Comparison of ENCODE assay signal across 14 cellular contexts in genomic region chr1:91564888-91565700, GRCh38.
DNase-seq lines count a peak whose midpoint lies in the region; ATAC-seq, FAIRE-seq and TF ChIP-seq lines count a peak whose summit lies in the region.
"Had no signal": no experiment of that assay in that cellular context is flagged by ENCODE, and none has a peak within 500 bp of the region (broad histone marks: within the 10 kb centered on the region; RNA-seq: fewer than 3 reads in every experiment).

No MANE protein-coding gene starts in this region.

- H3K23ac ChIP-seq in mesendoderm (ENCODE audit: low read length): no peak overlapping the region

- H3K4ac ChIP-seq in mesendoderm (ENCODE audit: low read depth, low read length): no peak overlapping the region

- intact Hi-C loops in aorta (cut with DNase I): no loop called here

- H3K27ac ChIP-seq in HUES48 (ENCODE audit: low read depth, low read length) (peak overlapping the region; percentile 81), ectodermal cell (ENCODE audit: insufficient read depth, low read depth, low read length, poor library complexity, severe bottlenecking) (peak overlapping the region; percentile 94), keratinocyte (ENCODE audit: control insufficient read depth, insufficient read depth, low read length) (no peak overlapping the region), thymus (ENCODE audit: low read depth) (peak overlapping the region; percentile 25), aorta (ENCODE audit: low read depth in 1 of 2, low read length in 2 of 2) (no peak overlapping the region), mesendoderm (ENCODE audit: low read depth, low read length) (no peak overlapping the region)

- TF ChIP-seq CTCF in keratinocyte (optimal IDR thresholded peaks at IDR 0.05 in 1 of 3, IDR thresholded peaks at IDR 0.05 in 1 of 3, conservative IDR thresholded peaks at IDR 0.05 in 1 of 3; ENCODE audit: extremely low read depth in 1 of 3, insufficient read depth in 2 of 3, low read length in 3 of 3): no peak

- no peak overlapping the region for H4K5ac ChIP-seq in mesendoderm (ENCODE audit: low read length)

- no peak overlapping the region for H3K18ac ChIP-seq in mesendoderm (ENCODE audit: low read length)

- dilution Hi-C loops in keratinocyte (cut with MboI; ENCODE audit: extremely low pct_ligation_motif_present, low sequenced_read_pairs): no loop called here

- H4K20me1 ChIP-seq in keratinocyte (ENCODE audit: control insufficient read depth, extremely low read depth, insufficient read depth, low read length): no peaks in the 10 kb centered on the region

- H3K4me2 ChIP-seq in keratinocyte (ENCODE audit: control insufficient read depth, extremely low read depth, insufficient read depth, low read depth, low read length) (no peak overlapping the region), mesendoderm (ENCODE audit: low read length) (no peak overlapping the region)

- peak; percentile 87 for FAIRE-seq in keratinocyte (lab: Jason Lieb, UNC)
- no peak for FAIRE-seq in GM12891 (lab: Jason Lieb, UNC)
- FAIRE-seq: D721Med, GM12878, TTC549 had no signal

- TF ChIP-seq POLR2A in GM12891 (IDR thresholded peaks at IDR 0.05; ENCODE audit: low read depth, low read length): no peak

- H3K4me1 ChIP-seq in HUES48 (ENCODE audit: control insufficient read depth, insufficient read depth, low read length): peaks cover 5% of the 10 kb centered on the region
- H3K4me1 ChIP-seq in ectodermal cell (ENCODE audit: control insufficient read depth, insufficient read depth, low read length): peaks cover 19% of the 10 kb centered on the region
- H3K4me1 ChIP-seq in keratinocyte (ENCODE audit: control insufficient read depth, extremely low read depth, insufficient read depth, low read length): peaks cover 23% of the 10 kb centered on the region
- no peaks in the 10 kb centered on the region for H3K4me1 ChIP-seq in thymus (ENCODE audit: control insufficient read depth, insufficient read depth, low read length)
- H3K4me1 ChIP-seq in aorta (ENCODE audit: control insufficient read depth in 1 of 2, insufficient read depth in 2 of 2, low read length in 2 of 2): no peaks in the 10 kb centered on the region
- no peaks in the 10 kb centered on the region for H3K4me1 ChIP-seq in mesendoderm (ENCODE audit: control insufficient read depth, low read depth, low read length)

- H3K9me3 ChIP-seq in HUES48 (ENCODE audit: control insufficient read depth, insufficient read depth, low read length) (peaks cover 7% of the 10 kb centered on the region), ectodermal cell (ENCODE audit: control insufficient read depth, low read length) (peaks cover 2% of the 10 kb centered on the region), keratinocyte (ENCODE audit: control insufficient read depth, low read depth, low read length) (no peaks in the 10 kb centered on the region), thymus (ENCODE audit: control insufficient read depth) (no peaks in the 10 kb centered on the region), aorta (ENCODE audit: control insufficient read depth, low read length) (no peaks in the 10 kb centered on the region)
- H3K9me3 ChIP-seq: MG63 had no signal

- H3K56ac ChIP-seq in mesendoderm (ENCODE audit: low read length): no peak overlapping the region

- peak; percentile 65 for DNase-seq in keratinocyte (ENCODE audit: low read depth, low spot score)
- DNase-seq in GM12891 (ENCODE audit: insufficient read length, low spot score): no peak
- DNase-seq in aorta: no peak
- DNase-seq in mesendoderm: no peak
- DNase-seq: activated CD8-positive, alpha-beta memory T cell treated with anti-CD3 and anti-CD28 coated beads, Interleukin-2, amount 50 U/mL, for 48 hours; islet precursor cell; MG63; occipital lobe had no signal

- H3K36me3 ChIP-seq in HUES48 (ENCODE audit: control insufficient read depth, insufficient read depth, low read length): no peaks in the 10 kb centered on the region
- peaks cover 4% of the 10 kb centered on the region for H3K36me3 ChIP-seq in ectodermal cell (ENCODE audit: control insufficient read depth, insufficient read depth, low read length)
- no peaks in the 10 kb centered on the region for H3K36me3 ChIP-seq in keratinocyte (ENCODE audit: control insufficient read depth in 2 of 2, extremely low read depth in 1 of 2, insufficient read depth in 2 of 2, low read length in 2 of 2)
- no peaks in the 10 kb centered on the region for H3K36me3 ChIP-seq in thymus (ENCODE audit: control insufficient read depth, insufficient read depth)
- no peaks in the 10 kb centered on the region for H3K36me3 ChIP-seq in aorta (ENCODE audit: control insufficient read depth in 1 of 2, insufficient read depth in 2 of 2, low read length in 1 of 2)
- no peaks in the 10 kb centered on the region for H3K36me3 ChIP-seq in mesendoderm (ENCODE audit: control insufficient read depth, insufficient read depth, low read length)
- H3K36me3 ChIP-seq: MG63 had no signal

- H3K79me2 ChIP-seq in keratinocyte (ENCODE audit: control insufficient read depth, insufficient read depth, low read length) (no peaks in the 10 kb centered on the region), mesendoderm (ENCODE audit: control insufficient read depth, insufficient read depth, low read length) (no peaks in the 10 kb centered on the region)

- peak overlapping the region; percentile 47 for H2AFZ ChIP-seq in keratinocyte (ENCODE audit: control insufficient read depth, low read length)

- ATAC-seq in aorta (ENCODE audit: low FRiP score): no peak
- ATAC-seq: GM12878 had no signal

- no peak overlapping the region for H4K8ac ChIP-seq in mesendoderm (ENCODE audit: low read depth, low read length)

- H3K27me3 ChIP-seq in HUES48 (ENCODE audit: control insufficient read depth, insufficient read depth, low read length) (no peaks in the 10 kb centered on the region), ectodermal cell (ENCODE audit: control insufficient read depth, insufficient read depth, low read length, poor library complexity, severe bottlenecking) (no peaks in the 10 kb centered on the region), keratinocyte (ENCODE audit: control insufficient read depth, extremely low read depth, insufficient read depth, low read length) (no peaks in the 10 kb centered on the region), thymus (ENCODE audit: control insufficient read depth, insufficient read depth) (no peaks in the 10 kb centered on the region), aorta (ENCODE audit: control insufficient read depth in 1 of 2, insufficient read depth in 2 of 2, low read length in 1 of 2) (no peaks in the 10 kb centered on the region), mesendoderm (ENCODE audit: insufficient read depth, low read length, poor library complexity) (no peaks in the 10 kb centered on the region)
- H3K27me3 ChIP-seq: MG63 had no signal

- WGBS in ectodermal cell, 2 experiments: 23 to 38% methylated on average over 6 of the region's 6 CpGs
- 78% methylated on average over 6 of the region's 6 CpGs for WGBS in thymus
- 82 to 87% methylated on average over 6 of the region's 6 CpGs for WGBS in aorta, 2 donors
- WGBS in mesendoderm (ENCODE audit: extremely low coverage, insufficient coverage, low lambda C conversion rate): no CpG with 5 or more reads among the region's 6 CpGs

- H3K4me3 ChIP-seq in HUES48 (ENCODE audit: low read depth, low read length) (no peak overlapping the region), ectodermal cell (ENCODE audit: insufficient read depth, low read depth, low read length) (no peak overlapping the region), keratinocyte (ENCODE audit: control insufficient read depth in 2 of 3, extremely low read depth in 1 of 3, insufficient read depth in 2 of 3, low read depth in 1 of 3, low read length in 3 of 3) (no peak overlapping the region), thymus (ENCODE audit: low read length) (no peak overlapping the region), aorta (ENCODE audit: low read length in 2 of 2) (no peak overlapping the region), mesendoderm (ENCODE audit: low read length) (no peak overlapping the region)
- H3K4me3 ChIP-seq: GM12878, MG63 had no signal

- H3K9me1 ChIP-seq in keratinocyte (ENCODE audit: control insufficient read depth, extremely low read depth, insufficient read depth, low read length): no peaks in the 10 kb centered on the region

- no peak overlapping the region for H2AK5ac ChIP-seq in mesendoderm (ENCODE audit: low read length)

- H2BK120ac ChIP-seq in mesendoderm (ENCODE audit: low read depth, low read length): no peak overlapping the region

- no peak overlapping the region for H2BK5ac ChIP-seq in mesendoderm (ENCODE audit: low read length)

- no peak overlapping the region for H2BK15ac ChIP-seq in mesendoderm (replicated peaks; ENCODE audit: low read depth)

- H3K79me1 ChIP-seq in mesendoderm (ENCODE audit: low read length): no peaks in the 10 kb centered on the region

- H3K9ac ChIP-seq in HUES48 (ENCODE audit: low read depth, low read length) (no peak overlapping the region), keratinocyte (ENCODE audit: control insufficient read depth, extremely low read depth, insufficient read depth, low read length) (no peak overlapping the region), mesendoderm (ENCODE audit: low read length) (no peak overlapping the region)

TF ChIP-seq in GM12891, 5 proteins besides CTCF, POLR2A, EP300 and RAD21:
- no peak for TF ChIP-seq TAF1 (IDR thresholded peaks at IDR 0.05; ENCODE audit: low read depth, low read length)
- no peak for TF ChIP-seq POU2F2 (IDR thresholded peaks at IDR 0.05; ENCODE audit: low read depth, low read length)
- TF ChIP-seq PAX5 (IDR thresholded peaks at IDR 0.05; ENCODE audit: insufficient read depth, low read length, severe bottlenecking): no peak
- no peak for TF ChIP-seq POLR2AphosphoS5 (IDR thresholded peaks at IDR 0.05; ENCODE audit: low read depth, low read length)
- no peak for TF ChIP-seq SPI1 (IDR thresholded peaks at IDR 0.05; ENCODE audit: low read depth, low read length)

Comparison
In these comparisons a context has a peak if more than half of its experiments do, and no peak if none do; other contexts are left out.
1. H3K27ac ChIP-seq: peak in HUES48 (single experiment), ectodermal cell (single experiment) and thymus (single experiment); none in keratinocyte (single experiment), aorta (0 of 2) and mesendoderm (single experiment).